Comparison of ENCODE assay signal across 8 cellular contexts in the genomic region with DNA sequence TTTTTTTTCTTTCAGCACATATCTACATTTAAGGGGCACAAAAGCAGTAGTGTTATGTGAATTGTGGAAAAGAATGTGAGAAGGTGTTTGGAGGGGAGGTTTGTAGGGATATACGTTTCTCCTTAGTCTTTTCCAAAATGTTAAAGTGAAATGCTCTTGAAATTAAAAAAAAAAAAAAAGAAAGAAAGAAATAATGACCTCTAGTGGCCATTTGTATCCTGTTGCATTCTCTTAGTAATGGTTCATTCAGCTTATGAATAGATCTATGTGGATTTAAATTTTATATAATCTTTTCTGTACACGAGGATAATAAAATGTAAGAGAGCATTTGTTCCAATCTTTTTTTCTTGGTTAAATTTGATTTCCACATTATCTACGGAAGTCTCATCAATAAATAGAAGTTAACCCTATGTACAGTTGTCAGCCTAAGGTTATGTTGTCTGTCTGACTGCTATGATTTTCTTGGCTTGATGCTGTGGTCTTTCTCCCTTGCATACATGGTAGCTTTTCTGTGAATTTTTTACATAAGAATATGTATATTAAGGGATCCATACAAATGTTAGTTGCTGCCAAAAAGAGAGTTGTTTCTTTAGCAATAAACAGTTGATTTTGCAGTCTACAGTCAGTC. TPM values are rescaled to one million over a fixed set of nuclear protein-coding genes. Genes with fewer than 3 reads are reported as not detected.
DNase-seq lines count a peak whose midpoint lies in the region; ATAC-seq and TF ChIP-seq lines count a peak whose summit lies in the region.

No MANE protein-coding gene starts in this region.

- H3K27me3 ChIP-seq in dorsolateral prefrontal cortex (no peaks in the 10 kb centered on the region), osteoblast (ENCODE audit: insufficient read depth, low read length) (no peaks in the 10 kb centered on the region)

- no peaks in the 10 kb centered on the region for H3K9me3 ChIP-seq in osteoblast (ENCODE audit: low read depth, low read length)

- peak; percentile 17 for DNase-seq in GM13976 (ENCODE audit: low spot score)
- peak; percentile 1 for DNase-seq in NCI-H2227 treated with DMSO at 0.1 percent for 48 hours (lab: John Stamatoyannopoulos, UW)
- DNase-seq in dorsolateral prefrontal cortex, result no peak
- peak; percentile 30 for DNase-seq in osteoblast (ENCODE audit: insufficient read length, low spot score, missing footprints)
- no peak for DNase-seq in NK-92 treated with Interleukin-12 subunit alpha and Interleukin-12 subunit beta, amount 100 ng/mL, for 24 hours (lab: John Stamatoyannopoulos, UW)
- no peak for DNase-seq in UCSD-AML1 (lab: John Stamatoyannopoulos, UW; ENCODE audit: unreplicated experiment)
- DNase-seq in stimulated activated CD4-positive, alpha-beta T cell treated with anti-CD3 and anti-CD28 coated beads, Interleukin-2, amount 100 ng/mL, for 24 hours, result no peak

- no peaks in the 10 kb centered on the region for H3K79me2 ChIP-seq in osteoblast (ENCODE audit: insufficient read depth, low read length)

- no peaks in the 10 kb centered on the region for H3K36me3 ChIP-seq in osteoblast (ENCODE audit: insufficient read depth, low read length)

- intact Hi-C loops in dorsolateral prefrontal cortex (cut with DNase I), result loop anchor here in 1 of 2 donors (2.0 kb wide), 1 partner anchor 99 kb away; no protein-coding TSS in a partner anchor

- no peaks in the 10 kb centered on the region for H3K4me1 ChIP-seq in osteoblast (ENCODE audit: insufficient read depth, low read length)

- TF ChIP-seq CTCF in GM13976 (IDR thresholded peaks at IDR 0.05; ENCODE audit: borderline replicate concordance, control extremely low read depth, extremely low read depth, insufficient read depth, missing control alignments), result peak; percentile 26
- peak; percentile 33 to 81 (median 65) for TF ChIP-seq CTCF in dorsolateral prefrontal cortex (IDR thresholded peaks at IDR 0.05 in 54 of 56, conservative IDR thresholded peaks at IDR 0.05 in 2 of 56; ENCODE audit: low read depth in 1 of 56, partially characterized antibody in 56 of 56)
- peak; percentile 73 for TF ChIP-seq CTCF in osteoblast (IDR thresholded peaks at IDR 0.05; ENCODE audit: extremely low read depth, low read depth, low read length)

- in situ Hi-C loops in GM13976 (cut with MboI; ENCODE audit: low sequenced_read_pairs, unreplicated experiment), result no loop called here

- H3K4me3 ChIP-seq in dorsolateral prefrontal cortex, result peak overlapping the region in 49 of 59 donors; percentile 4 to 53 (median 32)
- no peak overlapping the region for H3K4me3 ChIP-seq in osteoblast (ENCODE audit: insufficient read depth, low read length)

- H2AFZ ChIP-seq in osteoblast (ENCODE audit: low read length), result no peak overlapping the region

- no peaks in the 10 kb centered on the region for H4K20me1 ChIP-seq in osteoblast (ENCODE audit: insufficient read depth, low read length)

- H3K27ac ChIP-seq in dorsolateral prefrontal cortex (peak overlapping the region in 50 of 59 donors; percentile 0 to 78 (median 48)), osteoblast (ENCODE audit: low read depth, low read length) (no peak overlapping the region)

- H3K4me2 ChIP-seq in osteoblast (ENCODE audit: insufficient read depth, low read length), result peak overlapping the region; percentile 57

- ATAC-seq in HG02981 (IDR thresholded peaks at IDR 0.05; ENCODE audit: unreplicated experiment), result no peak

RNA-seq across cellular contexts. Expression of a gene that starts 1.7 kb away (rescaled TPM):
- total RNA-seq in dorsolateral prefrontal cortex (1 to 10 TPM in 110 of 120 experiments, under 1 TPM in 10; 0.46 to 5.7 (median 2.7) TPM), osteoblast (not detected in 2 replicates)

RNA-seq across cellular contexts. Expression of a gene that starts 11.1 kb away (rescaled TPM):
- total RNA-seq in dorsolateral prefrontal cortex, result not detected
- total RNA-seq in osteoblast, result not detected in 2 replicates

RNA-seq across cellular contexts. Expression of a gene that starts 49.3 kb away (rescaled TPM):
- total RNA-seq in dorsolateral prefrontal cortex (1 to 10 TPM in 117 of 120 experiments, under 1 TPM in 3; 0.67 to 9.1 (median 2.3) TPM), osteoblast (not detected in 2 replicates)

RNA-seq across cellular contexts. Expression of a gene that starts 56.9 kb away (rescaled TPM):
- total RNA-seq in dorsolateral prefrontal cortex (10 to 100 TPM in 80 of 120 experiments, 1 to 10 TPM in 39, under 1 TPM in 1; 0.95 to 39.3 (median 13.1) TPM), osteoblast (not detected in 2 replicates)

Comparison
In these comparisons a context has a peak if more than half of its experiments do, and no peak if none do; other contexts are left out.
1. DNase-seq: peak in GM13976 (single experiment), NCI-H2227 treated with DMSO at 0.1 percent for 48 hours (single experiment) and osteoblast (single experiment); none in dorsolateral prefrontal cortex (0 of 10), NK-92 treated with Interleukin-12 subunit alpha and Interleukin-12 subunit beta, amount 100 ng/mL, for 24 hours (single experiment), UCSD-AML1 (single experiment) and stimulated activated CD4-positive, alpha-beta T cell treated with anti-CD3 and anti-CD28 coated beads, Interleukin-2, amount 100 ng/mL, for 24 hours (0 of 2).
2. Peak in every context shown above with its lines, with median percentiles within 50 percentile points of each other: CTCF ChIP-seq.